ENCODE assay signal across 9 cellular contexts in the genomic region with DNA sequence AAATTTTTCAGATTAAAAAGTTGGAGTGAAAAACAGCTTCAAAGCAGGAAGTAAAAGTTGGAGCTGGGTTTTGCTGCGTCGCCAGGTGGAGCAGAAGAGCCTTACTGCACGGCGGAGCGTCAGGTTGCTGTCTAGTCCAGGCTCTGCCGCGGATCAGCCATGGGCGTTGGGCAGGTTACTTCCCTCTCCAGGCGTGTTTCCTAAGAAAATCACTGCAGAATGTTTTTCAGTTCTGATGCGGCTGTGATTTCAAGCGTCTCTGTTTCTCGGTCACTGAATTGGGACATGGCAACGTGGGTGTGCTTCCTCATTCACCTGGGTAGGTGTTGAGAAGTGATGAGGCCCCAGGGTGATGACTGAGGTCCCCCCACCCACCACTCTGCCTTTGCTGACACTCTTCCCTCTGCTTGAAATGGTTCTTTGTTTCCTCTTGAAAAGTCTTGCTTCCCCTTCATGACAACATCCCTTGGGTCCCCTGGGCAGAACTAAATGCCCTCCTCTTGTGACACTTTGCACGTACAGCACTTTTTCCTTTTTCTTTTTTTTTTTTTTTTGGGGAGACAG. TPM values are rescaled to one million over a fixed set of nuclear protein-coding genes. Genes with fewer than 3 reads are reported as not detected.
A peak's percentile ranks its signal among the peaks of the same experiment; 100 is the strongest.
DNase-seq lines count a peak whose midpoint lies in the region; ATAC-seq, FAIRE-seq and TF ChIP-seq lines count a peak whose summit lies in the region.
"Had no signal": no experiment of that assay in that cellular context is flagged by ENCODE, and none has a peak within 500 bp of the region (broad histone marks: within the 10 kb centered on the region; RNA-seq: fewer than 3 reads in every experiment).

No MANE protein-coding gene starts in this region.

- no peak overlapping the region for H4K91ac ChIP-seq in H9 (ENCODE audit: insufficient read length, low read depth, low read length)

- H3K9me3 Mint-ChIP-seq in H9: no peaks in the 10 kb centered on the region

- H3K36me3 ChIP-seq in RWPE2 (ENCODE audit: low read depth): no peaks in the 10 kb centered on the region
- H3K36me3 ChIP-seq in K562 (ENCODE audit: control insufficient read depth, insufficient read depth, low read length): no peaks in the 10 kb centered on the region; the same call in 2 of the 3 replicates
- H3K36me3 ChIP-seq in spleen: peaks cover 0 to 43% (median 3%) of the 10 kb centered on the region in 6 donors

- H3K14ac ChIP-seq in H9 (ENCODE audit: insufficient read depth, low read length): no peak overlapping the region

- H2BK20ac ChIP-seq in H9 (ENCODE audit: low read depth, low read length, poor library complexity, severe bottlenecking): no peak overlapping the region

- POLR2A ChIA-PET in K562 (lab: Yijun Ruan, JAX): interaction anchor here (1.2 to 1.8 kb wide), 2 partner anchors 11 to 82 kb away, joined by 3 to 4 read pairs; no protein-coding TSS in a partner anchor

- no TSS peak for BruUV-seq in K562 (replicated peaks; lab: Mats Ljungman, UMichigan)

- intact Hi-C loops in K562 (cut with micrococcal nuclease) (no loop called here), spleen (cut with DNase I; ENCODE audit: low total_unique reads) (no loop called here), Right ventricle myocardium superior (cut with DNase I) (no loop called here)

- no peaks in the 10 kb centered on the region for H3K36me3 Mint-ChIP-seq in H9 (ENCODE audit: insufficient read depth in 1 of 3, low read depth in 3 of 3)

- H3K9me3 ChIP-seq in H9 (ENCODE audit: control insufficient read depth, low read depth, low read length) (no peaks in the 10 kb centered on the region), RWPE2 (ENCODE audit: severe bottlenecking) (no peaks in the 10 kb centered on the region), K562 (replicated peaks; ENCODE audit: control insufficient read depth, insufficient read depth, low read depth, low read length) (no peaks in the 10 kb centered on the region), spleen (no peaks in the 10 kb centered on the region)

- H3K4me3 ChIP-seq in RWPE2 (ENCODE audit: severe bottlenecking) (no peak overlapping the region), K562 (no peak overlapping the region), spleen (peak overlapping the region in 6 of 8 donors; percentile 10 to 59 (median 22))

- no peak for DNase-seq in H9
- no peak for DNase-seq in RWPE2 (ENCODE audit: low spot score)
- peak; percentile 30 to 70 (median 32) for DNase-seq in K562 (ENCODE audit: extremely low read depth in 1 of 4, low spot score in 3 of 4)
- peak; percentile 89 for DNase-seq in spleen
- no peak for DNase-seq in NCI-H82 (lab: John Stamatoyannopoulos, UW)
- DNase-seq in NCI-H345 treated with DMSO at 0.1 percent for 48 hours (lab: John Stamatoyannopoulos, UW; ENCODE audit: unreplicated experiment): no peak
- no peak for DNase-seq in NCI-H1417 (lab: John Stamatoyannopoulos, UW)
- DNase-seq in Right ventricle myocardium superior: no peak
- DNase-seq: IMR-90 had no signal

- H2AK5ac ChIP-seq in H9 (ENCODE audit: insufficient read length, low read length): no peak overlapping the region

- H2BK120ac ChIP-seq in H9 (ENCODE audit: low read depth, low read length, poor library complexity, severe bottlenecking): no peak overlapping the region

- TF ChIP-seq CTCF in H9 (conservative IDR thresholded peaks at IDR 0.05) (no peak), RWPE2 (IDR thresholded peaks at IDR 0.05; ENCODE audit: poor library complexity, severe bottlenecking) (peak; percentile 83), K562 (IDR thresholded peaks at IDR 0.05 in 2 of 3, conservative IDR thresholded peaks at IDR 0.05 in 1 of 3; ENCODE audit: insufficient read depth in 2 of 3, low read depth in 1 of 3, low read length in 3 of 3) (peak; percentile 59 to 74 (median 74); a peak in 5 of 6 replicates), spleen (IDR thresholded peaks at IDR 0.05 in 8 of 11, conservative IDR thresholded peaks at IDR 0.05 in 3 of 11) (peak in 6 of 11 experiments; percentile 29 to 50 (median 34))

- no peak overlapping the region for H4K5ac ChIP-seq in H9 (ENCODE audit: insufficient read length, low read depth, low read length)

- H2AFZ ChIP-seq in H9 (ENCODE audit: low read length) (no peak overlapping the region), K562 (ENCODE audit: low read depth, low read length) (peak overlapping the region; percentile 10; the same call in 1 of the 2 replicates)

- no peak overlapping the region for H2BK12ac ChIP-seq in H9 (ENCODE audit: insufficient read length, low read depth, low read length)

- H3K79me2 ChIP-seq in H9 (ENCODE audit: insufficient read depth, low read length) (no peaks in the 10 kb centered on the region), K562 (ENCODE audit: control insufficient read depth, insufficient read depth, low read length) (peaks cover 31% of the 10 kb centered on the region; the same call in 2 of the 3 replicates)

- no peak for TF ChIP-seq EP300 in K562 (IDR thresholded peaks at IDR 0.05; ENCODE audit: low read length)

- H3K9ac ChIP-seq in H9 (ENCODE audit: extremely low read depth, insufficient read length, low read length) (no peak overlapping the region), K562 (ENCODE audit: insufficient read depth in 1 of 2, low read depth in 2 of 2, low read length in 2 of 2) (peak overlapping the region in 1 of 2 experiments; percentile 40; a peak in 1 of 4 replicates)

- H3K4me1 ChIP-seq in H9 (ENCODE audit: insufficient read depth, low read length) (no peaks in the 10 kb centered on the region), RWPE2 (ENCODE audit: insufficient read depth, poor library complexity, severe bottlenecking) (peaks cover 21% of the 10 kb centered on the region), K562 (replicated peaks in 1 of 2; ENCODE audit: control insufficient read depth in 2 of 2, insufficient read depth in 2 of 2, low read length in 2 of 2) (peaks cover 26 to 51% of the 10 kb centered on the region in 2 experiments), spleen (peaks cover 55 to 100% (median 98%) of the 10 kb centered on the region in 6 donors)

- peak overlapping the region; percentile 64 to 78 (median 69); a peak in 4 of 7 replicates for H3K27ac Mint-ChIP-seq in H9

- H3K9me1 ChIP-seq in K562 (ENCODE audit: control insufficient read depth, insufficient read depth, low read length): no peaks in the 10 kb centered on the region

- H4K20me1 ChIP-seq in H9 (ENCODE audit: control insufficient read depth, insufficient read depth, insufficient read length): no peaks in the 10 kb centered on the region
- no peaks in the 10 kb centered on the region for H4K20me1 ChIP-seq in K562 (replicated peaks; ENCODE audit: control insufficient read depth, insufficient read depth, low read length)

- H3K4ac ChIP-seq in H9 (ENCODE audit: low read depth, low read length): no peak overlapping the region

- no peak overlapping the region for H3K56ac ChIP-seq in H9 (ENCODE audit: insufficient read length, low read depth, low read length)

- H2BK15ac ChIP-seq in H9 (ENCODE audit: low read depth, low read length): no peak overlapping the region

- no peak overlapping the region for H3K4me3 Mint-ChIP-seq in H9

- FAIRE-seq in K562 (lab: Jason Lieb, UNC): peak; percentile 80

- CTCF ChIA-PET in K562 (lab: Yijun Ruan, JAX; ENCODE audit: low intra/inter-chr PET ratio): interaction anchor here (2.3 kb wide), 1 partner anchor 36 kb away, joined by 10 read pairs; no protein-coding TSS in a partner anchor

- H3K27ac ChIP-seq in H9 (ENCODE audit: insufficient read length, low read depth, low read length) (no peak overlapping the region), RWPE2 (ENCODE audit: poor library complexity, severe bottlenecking) (peak overlapping the region; percentile 1), K562 (ENCODE audit: extremely low read depth, low read depth, low read length) (0 out of 3 replicates have a peak overlapping the region, but pooled peaks have one; percentile 34), spleen (peak overlapping the region in 7 of 8 donors; percentile 31 to 93 (median 63))

- H4K8ac ChIP-seq in H9 (replicated peaks; ENCODE audit: insufficient read length, low read depth, low read length): no peak overlapping the region

- no peak for TF ChIP-seq POLR2A in K562 (conservative IDR thresholded peaks at IDR 0.05)
- no peak for TF ChIP-seq POLR2A in spleen (IDR thresholded peaks at IDR 0.05)

- peak; percentile 59; the same call in 2 of the 3 replicates for ATAC-seq in RWPE2 (ENCODE audit: low read depth)
- peak; percentile 52 for ATAC-seq in K562
- no peak for ATAC-seq in Right ventricle myocardium superior (ENCODE audit: poor library complexity)

- peaks cover 21 to 22% of the 10 kb centered on the region in 2 experiments for H3K4me1 Mint-ChIP-seq in H9

- H3K27me3 Mint-ChIP-seq in H9 (ENCODE audit: low read depth): no peaks in the 10 kb centered on the region

- no peak overlapping the region for H3T11ph ChIP-seq in H9 (ENCODE audit: low read length)

- H3K79me1 ChIP-seq in H9 (ENCODE audit: insufficient read depth, low read depth, low read length, poor library complexity, severe bottlenecking): no peaks in the 10 kb centered on the region

- H3K27me3 ChIP-seq in H9 (ENCODE audit: insufficient read depth, low read length): no peaks in the 10 kb centered on the region
- no peaks in the 10 kb centered on the region for H3K27me3 ChIP-seq in RWPE2 (ENCODE audit: insufficient read depth, poor library complexity, severe bottlenecking)
- H3K27me3 ChIP-seq in K562 (ENCODE audit: control insufficient read depth in 2 of 2, insufficient read depth in 2 of 2, low read length in 2 of 2): no peaks in the 10 kb centered on the region
- no peaks in the 10 kb centered on the region for H3K27me3 ChIP-seq in spleen (replicated peaks in 1 of 7)

- H3K4me2 ChIP-seq in H9 (ENCODE audit: insufficient read depth, insufficient read length, low read length) (no peak overlapping the region), K562 (ENCODE audit: insufficient read depth, low read length) (no peak overlapping the region)

- no peak overlapping the region for H2BK5ac ChIP-seq in H9 (ENCODE audit: insufficient read length, low read length)

- WGBS in H9 (ENCODE audit: extremely low coverage, insufficient read length, low lambda C conversion rate): no CpG with 5 or more reads among the region's 14 CpGs
- whole genome bisulfite sequencing in K562 (ENCODE audit: insufficient coverage, low coverage, missing lambda C conversion rate): 7% methylated on average over 10 of the region's 14 CpGs
- 26 to 57% (median 31%) methylated on average over 14 of the region's 14 CpGs for WGBS in spleen, 5 donors

- in situ Hi-C loops in K562 (cut with MboI): loop anchor here (5.0 kb wide), 1 partner anchor 44 kb away; no protein-coding TSS in a partner anchor

- H3K18ac ChIP-seq in H9 (ENCODE audit: insufficient read length, low read depth, low read length): no peak overlapping the region

- no peaks in the 10 kb centered on the region for H3K23me2 ChIP-seq in H9 (ENCODE audit: insufficient read length, low read depth, low read length, poor library complexity, severe bottlenecking)

- TF ChIP-seq RAD21 in K562 (CRISPR knock-in tag; conservative IDR thresholded peaks at IDR 0.05 in 1 of 2, IDR thresholded peaks at IDR 0.05 in 1 of 2): peak; percentile 52 to 65

- no peak overlapping the region for H3K23ac ChIP-seq in H9 (ENCODE audit: insufficient read length, low read depth, low read length)

RNA-seq across cellular contexts. Expression of gene EVL, which starts 7.6 kb away (rescaled TPM):
- 53.2 and 55.1 TPM in 2 replicates for total RNA-seq in H9 (2021)
- total RNA-seq in K562 (2011; cell fraction: chromatin; rRNA removed; ENCODE audit: low replicate concordance): 128 and 200 TPM in 2 replicates
- 79.5 and 87.4 TPM in 2 replicates for total RNA-seq in K562 (2011; cell fraction: nucleolus; rRNA removed)
- 91.0 and 118 TPM in 2 replicates for total RNA-seq in K562 (2011; cell fraction: nucleoplasm; rRNA removed)
- 23.9 and 26.3 TPM in 2 replicates for total RNA-seq in K562 (2014; rRNA removed)
- total RNA-seq in K562 (2014; rRNA removed; fragmentation: Illumina TruSeq; extraction: Trizol): 15.6 and 17.6 TPM in 2 replicates
- 18.2 and 18.6 TPM in 2 replicates for total RNA-seq in K562 (2015; rRNA removed; fragmentation: Illumina TruSeq; extraction: Trizol)
- total RNA-seq in K562 (2021): 39.3 and 43.4 TPM in 2 replicates
- 29.4 and 30.4 TPM in 2 replicates for polyA plus RNA-seq in K562 (2011; rRNA removed)
- polyA plus RNA-seq in K562 (2011; cell fraction: cytosol; rRNA removed): 24.7 and 27.8 TPM in 2 replicates
- 87.8 and 114 TPM in 2 replicates for polyA plus RNA-seq in K562 (2011; cell fraction: nucleus; rRNA removed)
- polyA plus RNA-seq in K562 (2012): 33.0 and 36.9 TPM in 2 replicates
- 35.0 and 36.1 TPM in 2 replicates for polyA plus RNA-seq in K562 (2014; fragmentation: Illumina TruSeq; extraction: Trizol)
- polyA plus RNA-seq in K562 (2014; fragmentation: Nextera tagmentation; extraction: Ambion mirVana): 1 to 10 TPM; 2.9 to 4.0 TPM
- 28.9 and 30.8 TPM in 2 replicates for polyA plus RNA-seq in K562 (2014; rRNA removed)
- 23.0 and 23.4 TPM in 2 replicates for polyA minus RNA-seq in K562 (2011; rRNA and poly(A)+ RNA removed)
- 16.3 and 18.9 TPM in 2 replicates for polyA minus RNA-seq in K562 (2011; cell fraction: cytosol; rRNA and poly(A)+ RNA removed)
- polyA minus RNA-seq in K562 (2011; cell fraction: nucleus; rRNA and poly(A)+ RNA removed): 28.1 and 31.0 TPM in 2 replicates
- total RNA-seq in spleen: 100 to 1,000 TPM; 244 to 336 (median 283) TPM
- polyA plus RNA-seq in spleen: 100 to 1,000 TPM; 169 to 184 (median 183) TPM
- 36.2 TPM for total RNA-seq in Right ventricle myocardium superior

Comparison
In these comparisons a context has a peak if more than half of its experiments do, and no peak if none do; other contexts are left out.
1. DNase-seq: peak in K562 (4 of 4) and spleen (single experiment); none in H9 (single experiment), RWPE2 (single experiment), NCI-H82 (single experiment), NCI-H345 treated with DMSO at 0.1 percent for 48 hours (single experiment), NCI-H1417 (0 of 3) and Right ventricle myocardium superior (single experiment).
2. H3K4me3 ChIP-seq: peak in spleen (6 of 8); none in RWPE2 (single experiment) and K562 (single experiment).